ENCODE assay signal across 25 cellular contexts in genomic region chr19:8034178-8034525, GRCh38. TPM values are rescaled to one million over a fixed set of nuclear protein-coding genes. Genes with fewer than 3 reads are reported as not detected.
"Had no signal": no experiment of that assay in that cellular context is flagged by ENCODE, and none has a peak within 500 bp of the region (broad histone marks: within the 10 kb centered on the region; RNA-seq: fewer than 3 reads in every experiment).

No MANE protein-coding gene starts in this region.

- H3K27me3 ChIP-seq: colonic mucosa, foreskin keratinocyte, right lobe of liver, tibial artery had no signal

- H3K4me3 Mint-ChIP-seq: natural killer cell; stimulated activated memory B cell treated with anti-CD40 and anti-IgM and Interleukin-4, amounts not matched to agents 10 μg/mL and 1 μg/mL and 100 μg/mL, for 72 hours; stimulated activated naive CD8-positive, alpha-beta T cell treated with anti-CD3 and anti-CD28 coated beads, Interleukin-15, Interleukin-2, amounts not matched to agents 100 ng/mL and 50 ng/mL, for 24 hours had no signal

- H2AFZ ChIP-seq: parathyroid adenoma had no signal

- H3K4me1 ChIP-seq: colonic mucosa, esophagus squamous epithelium, foreskin keratinocyte, parathyroid adenoma, prostate gland, right lobe of liver had no signal

- H3K4me1 Mint-ChIP-seq: natural killer cell; stimulated activated memory B cell treated with anti-CD40 and anti-IgM and Interleukin-4, amounts not matched to agents 10 μg/mL and 1 μg/mL and 100 μg/mL, for 72 hours had no signal

- H3K4me3 ChIP-seq: colonic mucosa, esophagus squamous epithelium, prostate gland, right lobe of liver, tibial artery had no signal

- H3K27ac ChIP-seq: colonic mucosa, esophagus squamous epithelium, foreskin keratinocyte, parathyroid adenoma, prostate gland, right lobe of liver, tibial artery had no signal

- H3K9ac ChIP-seq: parathyroid adenoma had no signal

- H3K27ac Mint-ChIP-seq: natural killer cell; stimulated activated memory B cell treated with anti-CD40 and anti-IgM and Interleukin-4, amounts not matched to agents 10 μg/mL and 1 μg/mL and 100 μg/mL, for 72 hours; stimulated activated naive CD8-positive, alpha-beta T cell treated with anti-CD3 and anti-CD28 coated beads, Interleukin-15, Interleukin-2, amounts not matched to agents 100 ng/mL and 50 ng/mL, for 24 hours had no signal

- DNase-seq: colonic mucosa; dermis blood vessel endothelial cell; esophagus squamous epithelium; foreskin keratinocyte; kidney; left cardiac atrium; natural killer cell; retina; right lobe of liver; stimulated activated CD4-positive, alpha-beta T cell treated with anti-CD3 and anti-CD28 coated beads, Interleukin-4, amount 100 ng/mL, for 1 hour; stimulated activated CD8-positive, alpha-beta memory T cell treated with anti-CD3 and anti-CD28 coated beads, Interleukin-4, amount 100 ng/mL, for 48 hours; tibial artery had no signal

- H3K9me3 ChIP-seq: colonic mucosa, esophagus squamous epithelium, prostate gland, right lobe of liver, tibial artery had no signal

- H3K79me2 ChIP-seq: parathyroid adenoma had no signal

- ATAC-seq: foreskin keratinocyte; left cardiac atrium; natural killer cell; right lobe of liver; stimulated activated memory B cell treated with anti-CD40 and anti-IgM and Interleukin-4, amounts not matched to agents 10 μg/mL and 1 μg/mL and 100 μg/mL, for 72 hours had no signal

- FAIRE-seq: kidney had no signal

- H3K36me3 ChIP-seq: colonic mucosa, esophagus squamous epithelium, prostate gland, right lobe of liver, tibial artery had no signal

- H3K36me3 Mint-ChIP-seq: natural killer cell; stimulated activated memory B cell treated with anti-CD40 and anti-IgM and Interleukin-4, amounts not matched to agents 10 μg/mL and 1 μg/mL and 100 μg/mL, for 72 hours had no signal

- H3K9me3 Mint-ChIP-seq: natural killer cell; stimulated activated memory B cell treated with anti-CD40 and anti-IgM and Interleukin-4, amounts not matched to agents 10 μg/mL and 1 μg/mL and 100 μg/mL, for 72 hours; stimulated activated naive CD8-positive, alpha-beta T cell treated with anti-CD3 and anti-CD28 coated beads, Interleukin-15, Interleukin-2, amounts not matched to agents 100 ng/mL and 50 ng/mL, for 24 hours had no signal

RNA-seq across cellular contexts. Expression of gene CCL25, which starts 18.4 kb away (rescaled TPM):
- total RNA-seq: cerebellum, colonic mucosa, dermis blood vessel endothelial cell, epithelial cell of proximal tubule, esophagus squamous epithelium, foreskin keratinocyte, kidney, left cardiac atrium, liver, lung microvascular endothelial cell, mesenteric fat pad, mucosa of gallbladder, myocyte, omental fat pad, prostate gland, ureter had no signal
- polyA plus RNA-seq: foreskin keratinocyte, liver had no signal
